22 cellular contexts compared by ENCODE assay signal in the genomic region with DNA sequence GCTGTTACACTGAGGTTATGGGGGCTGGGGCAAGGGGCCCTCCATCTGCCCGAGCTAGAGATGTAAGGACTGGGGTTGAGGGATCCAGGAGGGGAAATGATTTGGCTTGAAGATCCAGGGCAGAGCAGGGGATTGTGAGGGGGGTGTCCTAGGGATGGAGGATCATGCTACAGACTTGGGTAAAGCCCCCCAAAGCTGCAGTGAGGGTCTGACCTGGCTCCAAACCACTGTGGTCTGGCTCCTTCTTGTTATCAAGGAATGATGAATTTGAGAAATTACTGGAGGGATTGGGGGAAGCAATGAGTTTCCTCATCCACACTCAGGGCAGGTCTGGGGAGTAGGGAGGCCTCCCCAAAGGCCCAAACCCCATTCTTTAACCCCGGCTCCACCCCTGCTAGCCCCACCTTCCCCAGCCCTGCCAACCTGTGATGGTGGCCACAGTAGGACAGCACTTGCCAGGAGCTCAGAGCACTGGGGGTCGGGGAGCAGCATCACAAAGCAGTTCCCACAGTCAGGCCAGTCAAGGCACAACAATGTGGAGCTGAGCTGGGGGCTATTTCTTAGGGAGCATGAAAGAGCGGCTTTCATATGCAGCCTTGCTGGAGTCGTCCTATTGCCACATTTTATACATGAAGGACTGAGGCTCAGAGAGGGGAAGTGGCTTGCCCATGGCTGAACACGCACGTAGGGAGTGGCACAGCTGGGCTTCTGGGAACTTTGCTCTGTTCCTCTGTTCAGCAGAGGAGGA.
DNase-seq lines count a peak whose midpoint lies in the region; ATAC-seq, FAIRE-seq and TF ChIP-seq lines count a peak whose summit lies in the region.
"Had no signal": no experiment of that assay in that cellular context is flagged by ENCODE, and none has a peak within 500 bp of the region (broad histone marks: within the 10 kb centered on the region; RNA-seq: fewer than 3 reads in every experiment).

No MANE protein-coding gene starts in this region.

- DNase-seq in H9 (peak; percentile 10), NOMO-1 treated with DMSO at 0.1 percent for 48 hours (lab: John Stamatoyannopoulos, UW; ENCODE audit: unreplicated experiment) (peak; percentile 14), foreskin melanocyte (peak; percentile 29), small intestine (peak; percentile 21), A172 (ENCODE audit: low spot score) (no peak)
- DNase-seq: activated CD4-positive, alpha-beta T cell treated with anti-CD3 and anti-CD28 coated beads for 1 hour; activated T-cell treated with anti-CD3 and anti-CD28 coated beads, Interleukin-2, amount 50 U/mL, for 72 hours; dermis blood vessel endothelial cell; DMS79 treated with DMSO at 0.1 percent for 48 hours; left colon; natural killer cell; NCI-H1105 treated with DMSO at 0.1 percent for 48 hours; NCI-H510A treated with DMSO at 0.1 percent for 48 hours; NK-92 treated with Interleukin-12 subunit alpha and Interleukin-12 subunit beta, amount 100 ng/mL, for 24 hours had no signal

- peaks cover 10% of the 10 kb centered on the region for H3K27me3 Mint-ChIP-seq in H9 (ENCODE audit: low read depth)
- H3K27me3 Mint-ChIP-seq: activated naive CD4-positive, alpha-beta T cell treated with anti-CD3 and anti-CD28 coated beads, Interleukin-2, amount 50 U/mL, for 24 hours had no signal

- H3K4ac ChIP-seq in H9 (ENCODE audit: low read depth, low read length) = no peak overlapping the region

- H3K14ac ChIP-seq in H9 (ENCODE audit: insufficient read depth, low read length) = no peak overlapping the region

- H3K36me3 Mint-ChIP-seq in H9 (ENCODE audit: insufficient read depth in 1 of 3, low read depth in 3 of 3) = peaks cover 0 to 5% (median 0%) of the 10 kb centered on the region in 3 experiments; a peak in 3 of 7 replicates
- H3K36me3 Mint-ChIP-seq: activated naive CD4-positive, alpha-beta T cell treated with anti-CD3 and anti-CD28 coated beads, Interleukin-2, amount 50 U/mL, for 24 hours; natural killer cell; T-cell had no signal

- no peak overlapping the region for H3K56ac ChIP-seq in H9 (ENCODE audit: insufficient read length, low read depth, low read length)

- no peaks in the 10 kb centered on the region for H3K27me3 ChIP-seq in H9 (ENCODE audit: insufficient read depth, low read length)
- H3K27me3 ChIP-seq in small intestine (ENCODE audit: control insufficient read depth in 2 of 2, insufficient read depth in 2 of 2, low read length in 2 of 2) = no peaks in the 10 kb centered on the region
- H3K27me3 ChIP-seq: cardiac muscle cell had no signal

- H3K79me1 ChIP-seq in H9 (ENCODE audit: insufficient read depth, low read depth, low read length, poor library complexity, severe bottlenecking) = no peaks in the 10 kb centered on the region

- no peak overlapping the region for H3T11ph ChIP-seq in H9 (ENCODE audit: low read length)

- H2BK20ac ChIP-seq in H9 (ENCODE audit: low read depth, low read length, poor library complexity, severe bottlenecking) = no peak overlapping the region

- H3K27ac Mint-ChIP-seq in H9 = no peak overlapping the region
- H3K27ac Mint-ChIP-seq: activated naive CD4-positive, alpha-beta T cell treated with anti-CD3 and anti-CD28 coated beads, Interleukin-2, amount 50 U/mL, for 24 hours; activated T-cell treated with anti-CD3 and anti-CD28 coated beads, Interleukin-2, amount 50 U/mL, for 72 hours; natural killer cell; T-cell had no signal

- TF ChIP-seq CTCF in H9 (conservative IDR thresholded peaks at IDR 0.05) = no peak

- H4K5ac ChIP-seq in H9 (ENCODE audit: insufficient read length, low read depth, low read length) = no peak overlapping the region

- no peak overlapping the region for H2BK5ac ChIP-seq in H9 (ENCODE audit: insufficient read length, low read length)

- WGBS in H9 (ENCODE audit: extremely low coverage, insufficient read length, low lambda C conversion rate) = no CpG with 5 or more reads among the region's 7 CpGs
- WGBS in small intestine, 3 donors = 59 to 69% (median 63%) methylated on average over 7 of the region's 7 CpGs

- H3K4me1 ChIP-seq in H9 (ENCODE audit: insufficient read depth, low read length) = peaks cover 4% of the 10 kb centered on the region; the same call in 1 of the 2 replicates
- H3K4me1 ChIP-seq in small intestine (ENCODE audit: control insufficient read depth in 2 of 2, insufficient read depth in 1 of 2, low read depth in 1 of 2, low read length in 1 of 2) = peaks cover 0 to 2% of the 10 kb centered on the region in 2 donors

- H3K79me2 ChIP-seq in H9 (ENCODE audit: insufficient read depth, low read length) = no peaks in the 10 kb centered on the region
- H3K79me2 ChIP-seq: parathyroid adenoma had no signal

- no peak overlapping the region for H2BK120ac ChIP-seq in H9 (ENCODE audit: low read depth, low read length, poor library complexity, severe bottlenecking)

- H3K4me1 Mint-ChIP-seq in H9 = peaks cover 9 to 29% of the 10 kb centered on the region in 2 experiments
- H3K4me1 Mint-ChIP-seq: activated naive CD4-positive, alpha-beta T cell treated with anti-CD3 and anti-CD28 coated beads, Interleukin-2, amount 50 U/mL, for 24 hours; natural killer cell; T-cell had no signal

- no peak overlapping the region for H4K8ac ChIP-seq in H9 (replicated peaks; ENCODE audit: insufficient read length, low read depth, low read length)

- no peak overlapping the region for H4K91ac ChIP-seq in H9 (ENCODE audit: insufficient read length, low read depth, low read length)

- no peak overlapping the region for H2AK5ac ChIP-seq in H9 (ENCODE audit: insufficient read length, low read length)

- H3K4me3 Mint-ChIP-seq in H9 = no peak overlapping the region
- H3K4me3 Mint-ChIP-seq: activated naive CD4-positive, alpha-beta T cell treated with anti-CD3 and anti-CD28 coated beads, Interleukin-2, amount 50 U/mL, for 24 hours; activated T-cell treated with anti-CD3 and anti-CD28 coated beads, Interleukin-2, amount 50 U/mL, for 72 hours; natural killer cell; T-cell had no signal

- H2BK12ac ChIP-seq in H9 (ENCODE audit: insufficient read length, low read depth, low read length) = no peak overlapping the region

- H3K4me3 ChIP-seq in small intestine (ENCODE audit: low read depth in 1 of 2, low read length in 2 of 2) = no peak overlapping the region
- H3K4me3 ChIP-seq: cardiac muscle cell, GM12878 had no signal

- no peaks in the 10 kb centered on the region for H3K36me3 ChIP-seq in small intestine (ENCODE audit: control insufficient read depth in 2 of 2, insufficient read depth in 2 of 2, low read length in 2 of 2)
- H3K36me3 ChIP-seq: cardiac muscle cell had no signal

- peaks cover 62 to 63% of the 10 kb centered on the region in 2 experiments for H3K9me3 Mint-ChIP-seq in H9
- H3K9me3 Mint-ChIP-seq: activated naive CD4-positive, alpha-beta T cell treated with anti-CD3 and anti-CD28 coated beads, Interleukin-2, amount 50 U/mL, for 24 hours; activated T-cell treated with anti-CD3 and anti-CD28 coated beads, Interleukin-2, amount 50 U/mL, for 72 hours; natural killer cell; T-cell had no signal

- H3K27ac ChIP-seq in H9 (ENCODE audit: insufficient read length, low read depth, low read length) (no peak overlapping the region), small intestine (ENCODE audit: low read depth in 1 of 2, low read length in 1 of 2) (peak overlapping the region; percentile 20 to 76)
- H3K27ac ChIP-seq: cardiac muscle cell had no signal

- H3K23me2 ChIP-seq in H9 (ENCODE audit: insufficient read length, low read depth, low read length, poor library complexity, severe bottlenecking) = no peaks in the 10 kb centered on the region

- ATAC-seq in HG03571 (IDR thresholded peaks at IDR 0.05; ENCODE audit: unreplicated experiment) (no peak), HG03135 (IDR thresholded peaks at IDR 0.05; ENCODE audit: unreplicated experiment) (no peak)
- ATAC-seq: activated T-cell treated with anti-CD3 and anti-CD28 coated beads, Interleukin-2, amount 50 U/mL, for 72 hours; GM12878; left colon; natural killer cell; sciatic nerve; T-cell had no signal

- no peak overlapping the region for H2BK15ac ChIP-seq in H9 (ENCODE audit: low read depth, low read length)

- H3K9me3 ChIP-seq in H9 (ENCODE audit: control insufficient read depth, low read depth, low read length) (no peaks in the 10 kb centered on the region), small intestine (ENCODE audit: control insufficient read depth, low read depth) (no peaks in the 10 kb centered on the region)

- no peaks in the 10 kb centered on the region for H4K20me1 ChIP-seq in H9 (ENCODE audit: control insufficient read depth, insufficient read depth, insufficient read length)

- H3K9ac ChIP-seq in H9 (ENCODE audit: extremely low read depth, insufficient read length, low read length) = no peak overlapping the region
- H3K9ac ChIP-seq: parathyroid adenoma had no signal

- H3K18ac ChIP-seq in H9 (ENCODE audit: insufficient read length, low read depth, low read length) = no peak overlapping the region

- H3K4me2 ChIP-seq in H9 (ENCODE audit: insufficient read depth, insufficient read length, low read length) = no peak overlapping the region

- H3K23ac ChIP-seq in H9 (ENCODE audit: insufficient read length, low read depth, low read length) = no peak overlapping the region

- no peak for FAIRE-seq in small intestine (lab: Jason Lieb, UNC)
- FAIRE-seq: GM12878 had no signal

- H2AFZ ChIP-seq in H9 (ENCODE audit: low read length) = no peak overlapping the region
- H2AFZ ChIP-seq: parathyroid adenoma had no signal
